Comparison of ENCODE assay signal across 18 cellular contexts in genomic region chr3:61812517-61812916, GRCh38.
"Had no signal": no experiment of that assay in that cellular context is flagged by ENCODE, and none has a peak within 500 bp of the region (broad histone marks: within the 10 kb centered on the region; RNA-seq: fewer than 3 reads in every experiment).

No MANE protein-coding gene starts in this region.

- H3K36me3 ChIP-seq: neutrophil, right lobe of liver, suprapubic skin, transverse colon had no signal

- H3K27ac ChIP-seq: hepatocyte, neutrophil, parathyroid adenoma, right lobe of liver, suprapubic skin, transverse colon had no signal

- H3K27me3 ChIP-seq: dorsolateral prefrontal cortex, hepatocyte, neutrophil, right lobe of liver, suprapubic skin, transverse colon had no signal

- DNase-seq: dorsolateral prefrontal cortex; effector CD4-positive, alpha-beta T cell; left cardiac atrium; mammary epithelial cell; right lobe of liver; small intestine; stimulated activated CD4-positive, alpha-beta T cell treated with anti-CD3 and anti-CD28 coated beads, Interleukin-12 subunit alpha, Interleukin-12 subunit beta, amount 100 ng/mL, for 4 hours; stimulated activated CD4-positive, alpha-beta T cell treated with anti-CD3 and anti-CD28 coated beads, Interleukin-1b, Interleukin-23, amount 100 ng/mL, for 48 hours; stimulated activated CD4-positive, alpha-beta T cell treated with anti-CD3 and anti-CD28 coated beads, Interleukin-4, amount 100 ng/mL, for 1 hour; stimulated activated CD8-positive, alpha-beta memory T cell treated with anti-CD3 and anti-CD28 coated beads, Interleukin-4, amount 100 ng/mL, for 48 hours; stimulated activated naive CD4-positive, alpha-beta T cell; stimulated activated naive CD8-positive, alpha-beta T cell treated with anti-CD3 and anti-CD28 coated beads, Interleukin-15, amount 100 ng/mL, for 72 hours; transverse colon had no signal

- ATAC-seq: left cardiac atrium; natural killer cell treated with Interleukin-12 subunit alpha and Interleukin-12 subunit beta and Interleukin-15 and Interleukin-18, amount 100 ng/mL, for 72 hours; right lobe of liver; stimulated activated naive CD8-positive, alpha-beta T cell treated with anti-CD3 and anti-CD28 coated beads, Interleukin-15, amount 100 ng/mL, for 72 hours had no signal

- H3K4me2 ChIP-seq: hepatocyte had no signal

- H3K4me3 ChIP-seq: dorsolateral prefrontal cortex, hepatocyte, right lobe of liver, suprapubic skin, transverse colon had no signal

- H3K9ac ChIP-seq: parathyroid adenoma had no signal
